In the genomic region with DNA sequence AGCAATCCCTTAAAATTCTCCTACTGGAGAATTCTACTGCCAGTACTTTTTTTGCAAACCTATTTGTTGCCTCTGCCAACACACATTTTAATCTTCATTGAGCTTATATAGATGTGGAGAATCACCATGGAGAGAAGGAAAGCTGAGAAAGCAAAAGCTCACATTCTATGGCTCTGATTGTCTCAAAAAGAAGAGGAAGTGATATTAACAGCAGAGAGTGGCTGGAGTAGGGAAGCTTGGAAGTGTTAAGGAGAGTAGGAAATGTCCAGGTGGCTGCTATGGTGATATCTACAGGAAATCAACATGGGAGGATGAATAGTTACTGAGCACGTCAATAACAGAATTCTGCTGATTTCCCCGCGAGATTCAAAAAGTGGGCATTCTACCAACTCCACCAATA, we compare ENCODE assay signal across 26 cellular contexts.
"Had no signal": no experiment of that assay in that cellular context is flagged by ENCODE, and none has a peak within 500 bp of the region (broad histone marks: within the 10 kb centered on the region; RNA-seq: fewer than 3 reads in every experiment).

No MANE protein-coding gene starts in this region.

- H3K4me3 ChIP-seq: ascending aorta, body of pancreas, SJSA1 had no signal

- DNase-seq: activated B cell treated with CpG ODN at 0.5 μM for 24 hours; activated CD4-positive, alpha-beta T cell treated with anti-CD3 and anti-CD28 coated beads for 1 hour; activated CD4-positive, alpha-beta T cell treated with anti-CD3 and anti-CD28 coated beads, Interleukin-2, amount 50 U/mL, for 48 hours; activated CD8-positive, alpha-beta memory T cell treated with anti-CD3 and anti-CD28 coated beads, Interleukin-2, amount 10 ng/mL, durations not matched to agents 7 days and 5 days; activated effector memory CD4-positive, alpha-beta T cell treated with Interleukin-2 at 50 U/mL for 16 hours; activated naive CD4-positive, alpha-beta T cell; activated T-cell treated with anti-CD3 and anti-CD28 coated beads, Interleukin-2, amount 50 U/mL, for 24 hours; amniotic stem cell; body of pancreas; central memory CD4-positive, alpha-beta T cell; KBM-7; NCI-H146; NCI-H187 treated with DMSO at 0.1 percent for 48 hours; NCI-H2081 treated with DMSO at 0.1 percent for 48 hours; NCI-H345; NCI-H510A; NCI-H526 treated with DMSO at 0.1 percent for 48 hours; Right ventricle myocardium superior had no signal

- ATAC-seq: activated CD8-positive, alpha-beta memory T cell treated with anti-CD3 and anti-CD28 coated beads, Interleukin-2, amount 10 ng/mL, durations not matched to agents 7 days and 5 days; body of pancreas; Panc1 had no signal

- H3K36me3 Mint-ChIP-seq: activated CD8-positive, alpha-beta memory T cell treated with anti-CD3 and anti-CD28 coated beads, Interleukin-2, amount 10 ng/mL, durations not matched to agents 7 days and 5 days; activated naive CD4-positive, alpha-beta T cell treated with anti-CD3 and anti-CD28 coated beads, Interleukin-2, amount 50 U/mL, for 24 hours had no signal

- H3K9me3 ChIP-seq: ascending aorta, body of pancreas, SJSA1 had no signal

- H3K4me1 Mint-ChIP-seq: activated B cell treated with CpG ODN at 0.5 μM for 24 hours; activated CD4-positive, alpha-beta T cell treated with anti-CD3 and anti-CD28 coated beads, Interleukin-2, amount 10 ng/mL, durations not matched to agents 24 days and 14 days; activated CD8-positive, alpha-beta memory T cell treated with anti-CD3 and anti-CD28 coated beads, Interleukin-2, amount 10 ng/mL, durations not matched to agents 7 days and 5 days; activated naive CD4-positive, alpha-beta T cell treated with anti-CD3 and anti-CD28 coated beads, Interleukin-2, amount 50 U/mL, for 24 hours had no signal

- H3K36me3 ChIP-seq: ascending aorta, SJSA1 had no signal

- H3K9me3 Mint-ChIP-seq: activated B cell treated with CpG ODN at 0.5 μM for 24 hours; activated CD4-positive, alpha-beta T cell treated with anti-CD3 and anti-CD28 coated beads, Interleukin-2, amount 10 ng/mL, durations not matched to agents 24 days and 14 days; activated naive CD4-positive, alpha-beta T cell treated with anti-CD3 and anti-CD28 coated beads, Interleukin-2, amount 50 U/mL, for 24 hours; activated T-cell treated with anti-CD3 and anti-CD28 coated beads, Interleukin-2, amount 50 U/mL, for 24 hours; activated T-helper 1 cell treated with anti-CD3 and anti-CD28 coated beads, Interleukin-12 subunit alpha, Interleukin-12 subunit beta, Interleukin-2, Interleukin-4 antibody, amounts not matched to agents 30 ng/mL and 10 ng/mL and 1 ng/mL, durations not matched to agents 14 hours and 24 hours and 36 hours; T-helper 1 cell treated with Interleukin-12 subunit alpha and Interleukin-12 subunit beta and Interleukin-4 antibody, amounts not matched to agents 30 μg/mL and 1 μg/mL, for 36 hours had no signal

- H3K4me3 Mint-ChIP-seq: activated B cell treated with CpG ODN at 0.5 μM for 24 hours; activated CD4-positive, alpha-beta T cell treated with anti-CD3 and anti-CD28 coated beads, Interleukin-2, amount 10 ng/mL, durations not matched to agents 24 days and 14 days; activated CD8-positive, alpha-beta memory T cell treated with anti-CD3 and anti-CD28 coated beads, Interleukin-2, amount 10 ng/mL, durations not matched to agents 7 days and 5 days; activated naive CD4-positive, alpha-beta T cell treated with anti-CD3 and anti-CD28 coated beads, Interleukin-2, amount 50 U/mL, for 24 hours; activated T-cell treated with anti-CD3 and anti-CD28 coated beads, Interleukin-2, amount 50 U/mL, for 24 hours; activated T-helper 1 cell treated with anti-CD3 and anti-CD28 coated beads, Interleukin-12 subunit alpha, Interleukin-12 subunit beta, Interleukin-2, Interleukin-4 antibody, amounts not matched to agents 30 ng/mL and 10 ng/mL and 1 ng/mL, durations not matched to agents 14 hours and 24 hours and 36 hours; T-helper 1 cell treated with Interleukin-12 subunit alpha and Interleukin-12 subunit beta and Interleukin-4 antibody, amounts not matched to agents 30 μg/mL and 1 μg/mL, for 36 hours had no signal

- H3K27me3 ChIP-seq: ascending aorta, body of pancreas had no signal

- H3K4me1 ChIP-seq: ascending aorta, body of pancreas, SJSA1 had no signal

- H3K27me3 Mint-ChIP-seq: activated T-cell treated with anti-CD3 and anti-CD28 coated beads, Interleukin-2, amount 50 U/mL, for 24 hours had no signal

- H3K27ac Mint-ChIP-seq: activated B cell treated with CpG ODN at 0.5 μM for 24 hours; activated CD4-positive, alpha-beta T cell treated with anti-CD3 and anti-CD28 coated beads, Interleukin-2, amount 10 ng/mL, durations not matched to agents 24 days and 14 days; activated CD8-positive, alpha-beta memory T cell treated with anti-CD3 and anti-CD28 coated beads, Interleukin-2, amount 10 ng/mL, durations not matched to agents 7 days and 5 days; activated naive CD4-positive, alpha-beta T cell treated with anti-CD3 and anti-CD28 coated beads, Interleukin-2, amount 50 U/mL, for 24 hours; activated T-cell treated with anti-CD3 and anti-CD28 coated beads, Interleukin-2, amount 50 U/mL, for 24 hours; activated T-helper 1 cell treated with anti-CD3 and anti-CD28 coated beads, Interleukin-12 subunit alpha, Interleukin-12 subunit beta, Interleukin-2, Interleukin-4 antibody, amounts not matched to agents 30 ng/mL and 10 ng/mL and 1 ng/mL, durations not matched to agents 14 hours and 24 hours and 36 hours; T-helper 1 cell treated with Interleukin-12 subunit alpha and Interleukin-12 subunit beta and Interleukin-4 antibody, amounts not matched to agents 30 μg/mL and 1 μg/mL, for 36 hours had no signal

- H3K27ac ChIP-seq: ascending aorta, body of pancreas, RWPE1, SJSA1 had no signal
